Comparison of ENCODE assay signal across 1 cellular context in genomic region chr12:104288635-104289258, GRCh38.
TF ChIP-seq lines count a peak whose summit lies in the region.

No MANE protein-coding gene starts in this region.

TF ChIP-seq in HepG2, 621 proteins besides CTCF, POLR2A, EP300 and RAD21 (continued from another document and continues in another):
- TF ChIP-seq ZNF710 (CRISPR knock-in tag; IDR thresholded peaks at IDR 0.05; ENCODE audit: borderline replicate concordance) (peak; percentile 23; the same call in 1 of the 2 replicates), AKNA (CRISPR knock-in tag; IDR thresholded peaks at IDR 0.05; ENCODE audit: borderline replicate concordance) (no peak), ZNF274 (CRISPR knock-in tag; IDR thresholded peaks at IDR 0.05) (peak; percentile 92), RCOR2 (CRISPR knock-in tag; IDR thresholded peaks at IDR 0.05) (peak; percentile 37; the same call in 1 of the 2 replicates), XBP1 (CRISPR knock-in tag; IDR thresholded peaks at IDR 0.05) (no peak), ZNF790 (CRISPR knock-in tag; IDR thresholded peaks at IDR 0.05; ENCODE audit: borderline replicate concordance) (no peak), KLF12 (CRISPR knock-in tag; IDR thresholded peaks at IDR 0.05; ENCODE audit: borderline replicate concordance) (peak; percentile 43; the same call in 1 of the 2 replicates), PHF21A (CRISPR knock-in tag; IDR thresholded peaks at IDR 0.05) (peak; percentile 32; the same call in 1 of the 2 replicates), KLF9 (CRISPR knock-in tag; IDR thresholded peaks at IDR 0.05; ENCODE audit: low read depth) (peak; percentile 43; the same call in 1 of the 2 replicates), SRSF4 (IDR thresholded peaks at IDR 0.05; ENCODE audit: low read depth, low read length, poor library complexity, severe bottlenecking) (no peak), ZNF580 (CRISPR knock-in tag; IDR thresholded peaks at IDR 0.05; ENCODE audit: borderline replicate concordance, low read depth) (peak; percentile 96), KLF16 (CRISPR knock-in tag; IDR thresholded peaks at IDR 0.05) (peak in 1 of 2 experiments; percentile 87; a peak in 2 of 4 replicates), FOXK2 (IDR thresholded peaks at IDR 0.05) (peak; percentile 85), ZNF761 (CRISPR knock-in tag; conservative IDR thresholded peaks at IDR 0.05) (no peak), TGIF2 (CRISPR knock-in tag; IDR thresholded peaks at IDR 0.05) (peak; percentile 60; the same call in 1 of the 2 replicates), ZNF407 (CRISPR knock-in tag; IDR thresholded peaks at IDR 0.05; ENCODE audit: not compliant biosample characterization) (no peak), KMT2A (CRISPR knock-in tag; IDR thresholded peaks at IDR 0.05) (peak; percentile 97), RFXANK (CRISPR knock-in tag; IDR thresholded peaks at IDR 0.05) (peak; percentile 66), RAD51 (IDR thresholded peaks at IDR 0.05; ENCODE audit: borderline replicate concordance) (no peak), ZNF10 (CRISPR knock-in tag; IDR thresholded peaks at IDR 0.05; ENCODE audit: borderline replicate concordance, low read depth) (no peak), TBX2 (CRISPR knock-in tag; IDR thresholded peaks at IDR 0.05; ENCODE audit: borderline replicate concordance) (peak; percentile 85), ZNF362 (CRISPR knock-in tag; IDR thresholded peaks at IDR 0.05; ENCODE audit: borderline replicate concordance) (no peak), PITX1 (CRISPR knock-in tag; IDR thresholded peaks at IDR 0.05) (peak; percentile 79; the same call in 1 of the 2 replicates), HNF4A (CRISPR knock-in tag; IDR thresholded peaks at IDR 0.05) (peak; percentile 53; the same call in 1 of the 2 replicates), BCL3 (CRISPR knock-in tag; IDR thresholded peaks at IDR 0.05) (peak; percentile 83; the same call in 1 of the 2 replicates), EHMT2 (IDR thresholded peaks at IDR 0.05; ENCODE audit: borderline replicate concordance, low read depth, low read length) (no peak), ZNF766 (CRISPR knock-in tag; IDR thresholded peaks at IDR 0.05; ENCODE audit: borderline replicate concordance) (peak; percentile 62; the same call in 1 of the 2 replicates), TMF1 (CRISPR knock-in tag; IDR thresholded peaks at IDR 0.05; ENCODE audit: low read depth) (0 out of 2 replicates have a peak, but pooled peaks have one; percentile 48), HOMEZ (CRISPR knock-in tag; IDR thresholded peaks at IDR 0.05; ENCODE audit: low read depth) (peak; percentile 61; the same call in 1 of the 2 replicates), ZNF333 (CRISPR knock-in tag; IDR thresholded peaks at IDR 0.05; ENCODE audit: borderline replicate concordance) (0 out of 2 replicates have a peak, but pooled peaks have one; percentile 35), ZNF598 (CRISPR knock-in tag; IDR thresholded peaks at IDR 0.05; ENCODE audit: borderline replicate concordance) (peak; percentile 87; the same call in 1 of the 2 replicates), MXD4 (CRISPR knock-in tag; IDR thresholded peaks at IDR 0.05) (peak; percentile 90)
